ENCODE assay signal across 28 cellular contexts in genomic region chr5:151191661-151192060, GRCh38. TPM values are rescaled to one million over a fixed set of nuclear protein-coding genes. Genes with fewer than 3 reads are reported as not detected.
DNase-seq lines count a peak whose midpoint lies in the region; ATAC-seq, FAIRE-seq and TF ChIP-seq lines count a peak whose summit lies in the region.
"Had no signal": no experiment of that assay in that cellular context is flagged by ENCODE, and none has a peak within 500 bp of the region (broad histone marks: within the 10 kb centered on the region; RNA-seq: fewer than 3 reads in every experiment).

No MANE protein-coding gene starts in this region.

- H3K18ac ChIP-seq in H1 (ENCODE audit: extremely low read depth, low read length): no peak overlapping the region

- H3K27ac ChIP-seq in Karpas-422 (ENCODE audit: low read length): peak overlapping the region; percentile 28; the same call in 1 of the 2 replicates
- H3K27ac ChIP-seq in H1 (ENCODE audit: low read depth, low read length): no peak overlapping the region
- peak overlapping the region in 5 of 8 donors; percentile 3 to 57 (median 42) for H3K27ac ChIP-seq in spleen
- H3K27ac ChIP-seq: 22Rv1, epithelial cell of prostate, SK-N-MC, tibial nerve had no signal

- no peak overlapping the region for H3K4me2 ChIP-seq in Karpas-422 (ENCODE audit: low read depth, low read length, poor library complexity, severe bottlenecking)
- no peak overlapping the region; a peak in 1 of 4 replicates for H3K4me2 ChIP-seq in H1 (ENCODE audit: insufficient read depth in 1 of 2, low read depth in 2 of 2, low read length in 2 of 2)

- POLR2A ChIA-PET in H1 (lab: Charles Lee; ENCODE audit: partially characterized antibody): no interaction called here

- TF ChIP-seq POLR2A in H1 (IDR thresholded peaks at IDR 0.05; ENCODE audit: control extremely low read depth in 1 of 2, low read depth in 2 of 2, low read length in 2 of 2): no peak
- no peak for TF ChIP-seq POLR2A in spleen (IDR thresholded peaks at IDR 0.05)

- H3K4me3 ChIP-seq in Karpas-422 (ENCODE audit: low read length) (no peak overlapping the region), H1 (ENCODE audit: extremely low read depth in 1 of 4, insufficient read depth in 2 of 4, low read depth in 3 of 4, low read length in 4 of 4) (no peak overlapping the region), spleen (no peak overlapping the region)
- H3K4me3 ChIP-seq: SK-N-MC, tibial nerve had no signal

- no peaks in the 10 kb centered on the region for H3K23me2 ChIP-seq in H1 (ENCODE audit: low read depth, low read length)

- TF ChIP-seq RAD21 in H1 (IDR thresholded peaks at IDR 0.05 in 1 of 2, conservative IDR thresholded peaks at IDR 0.05 in 1 of 2; ENCODE audit: low read depth in 2 of 2, low read length in 2 of 2): no peak

- H2AFZ ChIP-seq in Karpas-422 (ENCODE audit: low read length): no peak overlapping the region
- no peak overlapping the region for H2AFZ ChIP-seq in H1 (ENCODE audit: low read length)

- H3K56ac ChIP-seq in H1 (replicated peaks; ENCODE audit: insufficient read length, low read depth, low read length): no peak overlapping the region

- no peak for TF ChIP-seq CTCF in H1 (IDR thresholded peaks at IDR 0.05; ENCODE audit: control extremely low read depth in 1 of 3, insufficient read depth in 1 of 3, low read depth in 1 of 3, low read length in 3 of 3)
- TF ChIP-seq CTCF in spleen (IDR thresholded peaks at IDR 0.05 in 8 of 11, conservative IDR thresholded peaks at IDR 0.05 in 3 of 11): no peak
- no peak for TF ChIP-seq CTCF in GM10266 (IDR thresholded peaks at IDR 0.05; ENCODE audit: control insufficient read depth, insufficient read depth, low read depth, missing control alignments)

- no peak overlapping the region for H2AK5ac ChIP-seq in H1 (ENCODE audit: low read depth, low read length)

- no peaks in the 10 kb centered on the region for H3K27me3 ChIP-seq in Karpas-422 (ENCODE audit: low read length)
- no peaks in the 10 kb centered on the region for H3K27me3 ChIP-seq in H1 (replicated peaks in 1 of 4; ENCODE audit: control insufficient read depth in 3 of 4, extremely low read depth in 1 of 4, insufficient read depth in 3 of 4, low read length in 3 of 4)
- H3K27me3 ChIP-seq in spleen (replicated peaks in 1 of 7): no peaks in the 10 kb centered on the region
- H3K27me3 ChIP-seq: tibial nerve had no signal

- H2BK12ac ChIP-seq in H1 (ENCODE audit: low read depth, low read length): no peak overlapping the region

- no peak overlapping the region for H4K91ac ChIP-seq in H1 (replicated peaks; ENCODE audit: insufficient read length, low read length)

- H3K79me1 ChIP-seq in H1 (ENCODE audit: low read depth, low read length): no peaks in the 10 kb centered on the region

- H3K14ac ChIP-seq in H1 (ENCODE audit: insufficient read length): no peak overlapping the region

- no peak for ATAC-seq in GM21529 (IDR thresholded peaks at IDR 0.05; ENCODE audit: unreplicated experiment)
- ATAC-seq: left cardiac atrium had no signal

- H4K5ac ChIP-seq in H1 (ENCODE audit: insufficient read length, low read depth, low read length): no peak overlapping the region

- no peak overlapping the region for H2BK120ac ChIP-seq in H1 (replicated peaks; ENCODE audit: low read depth, low read length)

- FAIRE-seq in H1 (lab: Jason Lieb, UNC): peak; percentile 36
- FAIRE-seq: D721Med, frontal cortex, GM19239 had no signal

- H3K9ac ChIP-seq in Karpas-422 (ENCODE audit: low read length) (no peak overlapping the region), H1 (replicated peaks in 1 of 4; ENCODE audit: extremely low read depth in 1 of 4, low read depth in 3 of 4, low read length in 3 of 4) (no peak overlapping the region; a peak in 1 of 7 replicates)

- no peak overlapping the region for H2BK15ac ChIP-seq in H1 (ENCODE audit: low read length)

- no peak overlapping the region for H2BK20ac ChIP-seq in H1 (ENCODE audit: low read length)

- H3K23ac ChIP-seq in H1 (ENCODE audit: insufficient read length): no peak overlapping the region

- H3K9me3 ChIP-seq in Karpas-422 (ENCODE audit: low read length): peaks cover 26% of the 10 kb centered on the region
- 0 out of 4 replicates have a peak, but pooled peaks cover 0 to 3% of the 10 kb centered on the region in 2 experiments for H3K9me3 ChIP-seq in H1 (ENCODE audit: insufficient read depth in 2 of 2, low read depth in 1 of 2, low read length in 1 of 2)
- peaks cover 0 to 30% (median 27%) of the 10 kb centered on the region in 8 donors for H3K9me3 ChIP-seq in spleen

- WGBS in H1 (ENCODE audit: extremely low coverage in 1 of 2, insufficient coverage in 1 of 2, insufficient read length in 1 of 2, insufficient replicate concordance in 2 of 2, low coverage in 1 of 2, low lambda C conversion rate in 2 of 2, missing lambda C conversion rate in 1 of 2), 2 experiments: 75% methylated on average over 1 of the region's 1 CpG; no CpG with 5 or more reads in 1 of the 2 experiments
- 93 to 100% (median 100%) methylated on average over 1 of the region's 1 CpG for WGBS in spleen, 5 donors

- TF ChIP-seq EP300 in H1 (IDR thresholded peaks at IDR 0.05; ENCODE audit: borderline replicate concordance in 1 of 2, low read depth in 2 of 2, low read length in 2 of 2): no peak

- no peak overlapping the region for H3K4ac ChIP-seq in H1 (replicated peaks; ENCODE audit: insufficient read length, low read depth, low read length)

- H2BK5ac ChIP-seq in H1 (ENCODE audit: low read depth, low read length): no peak overlapping the region

- H3K79me2 ChIP-seq in Karpas-422 (ENCODE audit: low read length) (peaks cover 55% of the 10 kb centered on the region), H1 (ENCODE audit: control insufficient read depth in 1 of 2, insufficient read depth in 2 of 2, low read length in 2 of 2) (no peaks in the 10 kb centered on the region)

- intact Hi-C loops in spleen (cut with DNase I; ENCODE audit: low total_unique reads): no loop called here

- H3K4me1 ChIP-seq in Karpas-422 (ENCODE audit: low read length) (peaks cover 15% of the 10 kb centered on the region), H1 (replicated peaks in 1 of 4; ENCODE audit: control insufficient read depth in 3 of 4, insufficient read depth in 4 of 4, low read length in 3 of 4) (no peaks in the 10 kb centered on the region; a peak in 2 of 7 replicates), spleen (peaks cover 12 to 70% (median 31%) of the 10 kb centered on the region in 6 donors)

- no peak overlapping the region for H4K8ac ChIP-seq in H1 (ENCODE audit: extremely low read depth, insufficient read depth, low read length)

- DNase-seq in DMS53 (lab: John Stamatoyannopoulos, UW): peak; percentile 14
- no peak for DNase-seq in DMS53 treated with DMSO at 0.1 percent for 48 hours (lab: John Stamatoyannopoulos, UW; ENCODE audit: unreplicated experiment)
- no peak for DNase-seq in Karpas-422
- DNase-seq in H1 (ENCODE audit: low read depth in 1 of 2, low spot score in 2 of 2): no peak
- no peak for DNase-seq in spleen
- DNase-seq in GM10266 (ENCODE audit: extremely low spot score): no peak
- no peak for DNase-seq in stimulated activated CD4-positive, alpha-beta T cell treated with anti-CD3 and anti-CD28 coated beads, Interleukin-4, amount 100 ng/mL, for 4 hours
- DNase-seq: activated CD4-positive, alpha-beta T cell treated with anti-CD3 and anti-CD28 coated beads, Interleukin-2, amount 10 ng/mL, durations not matched to agents 24 days and 14 days; activated naive CD4-positive, alpha-beta T cell treated with anti-CD3 and anti-CD28 coated beads, Interleukin-2, amount 50 U/mL, for 16 hours; AML-193; cortex of kidney; H7; Kasumi-1; left cardiac atrium; NCI-H1105; NCI-H2081 treated with DMSO at 0.1 percent for 48 hours; NK-92 treated with Interleukin-12 subunit alpha and Interleukin-12 subunit beta, amount 100 ng/mL, for 24 hours; nucleus accumbens; retina; stimulated activated CD4-positive, alpha-beta T cell treated with anti-CD3 and anti-CD28 coated beads, Interleukin-12 subunit alpha, Interleukin-12 subunit beta, amount 100 ng/mL, for 4 hours had no signal

- H4K20me1 ChIP-seq in Karpas-422 (ENCODE audit: insufficient read depth, low read depth, low read length) (no peaks in the 10 kb centered on the region), H1 (replicated peaks in 1 of 2; ENCODE audit: control insufficient read depth in 1 of 2, insufficient read depth in 2 of 2, low read length in 2 of 2) (no peaks in the 10 kb centered on the region)

- H3K36me3 ChIP-seq in Karpas-422 (ENCODE audit: insufficient read depth, low read length): peaks cover 89% of the 10 kb centered on the region
- H3K36me3 ChIP-seq in H1 (ENCODE audit: control insufficient read depth in 2 of 4, insufficient read depth in 4 of 4, low read length in 3 of 4): no peaks in the 10 kb centered on the region
- H3K36me3 ChIP-seq in spleen: peaks cover 0 to 84% (median 33%) of the 10 kb centered on the region in 6 donors

- CTCF ChIA-PET in H1 (lab: Charles Lee; ENCODE audit: partially characterized antibody): interaction anchor here (0.6 to 3.1 kb wide), 5 partner anchors 15 to 570 kb away, joined by 3 to 15 read pairs (median 4); no protein-coding TSS in a partner anchor

- no peaks in the 10 kb centered on the region for H3K9me2 ChIP-seq in Karpas-422 (replicated peaks; ENCODE audit: insufficient read depth, low read length)

RNA-seq across cellular contexts. Expression of gene CCDC69, which starts 32.2 kb away (rescaled TPM):
- total RNA-seq in Karpas-422 (2014; rRNA removed; shearing (Covaris generic); ENCODE audit: low replicate concordance): 241 and 291 TPM in 2 replicates
- total RNA-seq in H1 (2021; fragmentation: NEBNext Ultra II Directional; extraction: Animal tissue kit (Norgen Biotek cat#: 25700)): 10.8 and 11.5 TPM in 2 replicates
- polyA plus RNA-seq in H1 (2011; rRNA removed): 6.4 and 8.4 TPM in 2 replicates
- 9.6 TPM for polyA plus RNA-seq in H1 (2011; cell fraction: cytosol; rRNA removed)
- 5.8 TPM for polyA plus RNA-seq in H1 (2011; cell fraction: nucleus; rRNA removed)
- 9.0 to 9.4 TPM (median 9.1 TPM) in 4 replicates for polyA plus RNA-seq in H1 (2012, experiment 1 of 2)
- 8.2 TPM for polyA plus RNA-seq in H1 (2012, experiment 2 of 2)
- 7.8 TPM for polyA plus RNA-seq in H1 (2013, experiment 1 of 2)
- polyA plus RNA-seq in H1 (2013, experiment 2 of 2): 7.9 TPM
- 8.5 and 10.7 TPM in 2 replicates for polyA minus RNA-seq in H1 (2011; rRNA and poly(A)+ RNA removed)
- polyA minus RNA-seq in H1 (2011; cell fraction: cytosol; rRNA and poly(A)+ RNA removed): 4.3 TPM
- 6.9 TPM for polyA minus RNA-seq in H1 (2011; cell fraction: nucleus; rRNA and poly(A)+ RNA removed)
- 100 to 1,000 TPM in 4 of 7 donors, 10 to 100 TPM in 3; 68.4 to 145 (median 106) TPM for total RNA-seq in spleen
- 10 to 100 TPM; 37.7 to 90.3 (median 39.3) TPM for polyA plus RNA-seq in spleen

RNA-seq across cellular contexts. Expression of gene ANXA6, which starts 34.1 kb away (rescaled TPM):
- 277 and 387 TPM in 2 replicates for total RNA-seq in Karpas-422 (2014; rRNA removed; shearing (Covaris generic); ENCODE audit: low replicate concordance)
- 78.6 and 85.2 TPM in 2 replicates for total RNA-seq in H1 (2021; fragmentation: NEBNext Ultra II Directional; extraction: Animal tissue kit (Norgen Biotek cat#: 25700))
- polyA plus RNA-seq in H1 (2011; rRNA removed) (61.3 and 63.5 TPM in 2 replicates), spleen (100 to 1,000 TPM; 141 to 186 (median 155) TPM)
- 79.0 TPM for polyA plus RNA-seq in H1 (2011; cell fraction: cytosol; rRNA removed)
- polyA plus RNA-seq in H1 (2011; cell fraction: nucleus; rRNA removed): 88.4 TPM
- 67.7 to 90.0 TPM (median 77.9 TPM) in 4 replicates for polyA plus RNA-seq in H1 (2012, experiment 1 of 2)
- 58.0 TPM for polyA plus RNA-seq in H1 (2012, experiment 2 of 2)
- 48.1 TPM for polyA plus RNA-seq in H1 (2013, experiment 1 of 2)
- 46.3 TPM for polyA plus RNA-seq in H1 (2013, experiment 2 of 2)
- polyA minus RNA-seq in H1 (2011; rRNA and poly(A)+ RNA removed): 95.6 and 112 TPM in 2 replicates
- 50.6 TPM for polyA minus RNA-seq in H1 (2011; cell fraction: cytosol; rRNA and poly(A)+ RNA removed)
- 65.2 TPM for polyA minus RNA-seq in H1 (2011; cell fraction: nucleus; rRNA and poly(A)+ RNA removed)
- 100 to 1,000 TPM; 142 to 295 (median 210) TPM for total RNA-seq in spleen
